In genomic region chr6:9487128-9487527, GRCh38 we compare ENCODE assay signal across 27 cellular contexts.
"Had no signal": no experiment of that assay in that cellular context is flagged by ENCODE, and none has a peak within 500 bp of the region (broad histone marks: within the 10 kb centered on the region; RNA-seq: fewer than 3 reads in every experiment).

No MANE protein-coding gene starts in this region.

- ATAC-seq: heart right ventricle; left lobe of liver; mucosa of descending colon; right lobe of liver; stimulated activated naive B cell treated with anti-CD40 and anti-IgM and Interleukin-4, amounts not matched to agents 10 μg/mL and 1 μg/mL and 100 μg/mL, for 72 hours had no signal

- H3K36me3 Mint-ChIP-seq: memory B cell; mesothelial cell of epicardium; naive B cell; neural progenitor cell; stimulated activated naive B cell treated with anti-CD40 and anti-IgM and Interleukin-4, amounts not matched to agents 10 μg/mL and 1 μg/mL and 100 μg/mL, for 72 hours had no signal

- H3K4me1 ChIP-seq: heart right ventricle, neural progenitor cell, parathyroid adenoma, right lobe of liver, tibial nerve, upper lobe of left lung had no signal

- H3K4me3 ChIP-seq: dorsolateral prefrontal cortex, heart right ventricle, lung, mucosa of descending colon, neural progenitor cell, right lobe of liver, thoracic aorta, tibial nerve, upper lobe of left lung had no signal

- DNase-seq: dorsolateral prefrontal cortex; effector CD4-positive, alpha-beta T cell; foreskin melanocyte; glutamatergic neuron; heart right ventricle; hippocampal formation; islet precursor cell; kidney glomerular epithelial cell; mucosa of descending colon; naive B cell; right lobe of liver; small intestine; stimulated activated CD4-positive, alpha-beta T cell treated with anti-CD3 and anti-CD28 coated beads, Interleukin-15, amount 100 ng/mL, for 24 hours; stimulated activated CD4-positive, alpha-beta T cell treated with anti-CD3 and anti-CD28 coated beads, Interleukin-2, amount 100 ng/mL, for 48 hours; stimulated activated naive B cell treated with anti-CD40 and anti-IgM and Interleukin-4, amounts not matched to agents 10 μg/mL and 1 μg/mL and 100 μg/mL, for 72 hours; upper lobe of left lung had no signal

- H3K9me3 ChIP-seq: heart right ventricle, mucosa of descending colon, right lobe of liver, thoracic aorta, tibial nerve, upper lobe of left lung had no signal

- H3K9me3 Mint-ChIP-seq: mesothelial cell of epicardium; nephron; neural progenitor cell; stimulated activated naive CD8-positive, alpha-beta T cell treated with anti-CD3 and anti-CD28 coated beads, Interleukin-15, Interleukin-2, amounts not matched to agents 100 ng/mL and 50 ng/mL, for 24 hours had no signal

- H3K4me3 Mint-ChIP-seq: memory B cell; mesothelial cell of epicardium; naive B cell; nephron; neural progenitor cell; stimulated activated naive B cell treated with anti-CD40 and anti-IgM and Interleukin-4, amounts not matched to agents 10 μg/mL and 1 μg/mL and 100 μg/mL, for 72 hours; stimulated activated naive CD8-positive, alpha-beta T cell treated with anti-CD3 and anti-CD28 coated beads, Interleukin-15, Interleukin-2, amounts not matched to agents 100 ng/mL and 50 ng/mL, for 24 hours had no signal

- H3K36me3 ChIP-seq: heart right ventricle, neural progenitor cell, right lobe of liver, thoracic aorta, tibial nerve, upper lobe of left lung had no signal

- H3K27ac ChIP-seq: dorsolateral prefrontal cortex, heart right ventricle, neural progenitor cell, parathyroid adenoma, right lobe of liver, thoracic aorta, tibial nerve, upper lobe of left lung had no signal

- H3K27me3 Mint-ChIP-seq: memory B cell; progenitor cell of endocrine pancreas; stimulated activated naive B cell treated with anti-CD40 and anti-IgM and Interleukin-4, amounts not matched to agents 10 μg/mL and 1 μg/mL and 100 μg/mL, for 72 hours; stimulated activated naive CD8-positive, alpha-beta T cell treated with anti-CD3 and anti-CD28 coated beads, Interleukin-15, Interleukin-2, amounts not matched to agents 100 ng/mL and 50 ng/mL, for 24 hours had no signal

- H3K4me1 Mint-ChIP-seq: memory B cell; naive B cell; nephron; stimulated activated naive B cell treated with anti-CD40 and anti-IgM and Interleukin-4, amounts not matched to agents 10 μg/mL and 1 μg/mL and 100 μg/mL, for 72 hours had no signal

- H3K27me3 ChIP-seq: heart right ventricle, neural progenitor cell, right lobe of liver, tibial nerve, upper lobe of left lung had no signal

- H3K27ac Mint-ChIP-seq: memory B cell; mesothelial cell of epicardium; naive B cell; nephron; neural progenitor cell; progenitor cell of endocrine pancreas; stimulated activated naive B cell treated with anti-CD40 and anti-IgM and Interleukin-4, amounts not matched to agents 10 μg/mL and 1 μg/mL and 100 μg/mL, for 72 hours; stimulated activated naive CD8-positive, alpha-beta T cell treated with anti-CD3 and anti-CD28 coated beads, Interleukin-15, Interleukin-2, amounts not matched to agents 100 ng/mL and 50 ng/mL, for 24 hours had no signal
